In genomic region chr9:136285501-136286358, GRCh38 we compare ENCODE assay signal across 24 cellular contexts. TPM values are rescaled to one million over a fixed set of nuclear protein-coding genes. Genes with fewer than 3 reads are reported as not detected.
A peak's percentile ranks its signal among the peaks of the same experiment; 100 is the strongest.
DNase-seq lines count a peak whose midpoint lies in the region; ATAC-seq, FAIRE-seq and TF ChIP-seq lines count a peak whose summit lies in the region.
"Had no signal": no experiment of that assay in that cellular context is flagged by ENCODE, and none has a peak within 500 bp of the region (broad histone marks: within the 10 kb centered on the region; RNA-seq: fewer than 3 reads in every experiment).

No MANE protein-coding gene starts in this region.

- H3K4me3 ChIP-seq in left ventricle myocardium inferior (no peak overlapping the region), BE2C (ENCODE audit: low read depth, low read length) (no peak overlapping the region), kidney (ENCODE audit: low read length in 2 of 2) (no peak overlapping the region)
- H3K4me3 ChIP-seq: GM23248 had no signal

- H3K9ac ChIP-seq in kidney (ENCODE audit: low read length in 2 of 2), result no peak overlapping the region
- H3K9ac ChIP-seq: GM23248 had no signal

- H3K4me1 ChIP-seq in left ventricle myocardium inferior (peaks cover 8% of the 10 kb centered on the region), BE2C (peaks cover 8% of the 10 kb centered on the region), kidney (ENCODE audit: control insufficient read depth in 1 of 2, insufficient read depth in 1 of 2, low read depth in 1 of 2, low read length in 2 of 2) (peaks cover 0 to 4% of the 10 kb centered on the region in 2 donors)

- no peaks in the 10 kb centered on the region for H3K36me3 ChIP-seq in left ventricle myocardium inferior
- H3K36me3 ChIP-seq in BE2C, result no peaks in the 10 kb centered on the region
- H3K36me3 ChIP-seq in kidney (ENCODE audit: control insufficient read depth in 1 of 2, insufficient read depth in 2 of 2, low read length in 2 of 2), result no peaks in the 10 kb centered on the region

- H3K9me3 ChIP-seq in left ventricle myocardium inferior (replicated peaks), result no peaks in the 10 kb centered on the region
- no peaks in the 10 kb centered on the region for H3K9me3 ChIP-seq in BE2C
- H3K9me3 ChIP-seq in kidney (ENCODE audit: control insufficient read depth in 1 of 2, low read length in 2 of 2), result no peaks in the 10 kb centered on the region

- H3K27me3 ChIP-seq in left ventricle myocardium inferior (ENCODE audit: low read depth) (peaks cover 96% of the 10 kb centered on the region), BE2C (no peaks in the 10 kb centered on the region; the same call in 1 of the 2 replicates)

- intact Hi-C loops in Right ventricle myocardium inferior (cut with DNase I), result loop anchor here (10.0 kb wide), 1 partner anchor 681 kb away; no protein-coding TSS in a partner anchor
- intact Hi-C loops in left ventricle myocardium inferior (cut with micrococcal nuclease), result no loop called here
- intact Hi-C loops in kidney (cut with DNase I), result no loop called here

- H3K27ac ChIP-seq in left ventricle myocardium inferior (replicated peaks), result no peak overlapping the region
- H3K27ac ChIP-seq in kidney (ENCODE audit: low read depth in 2 of 2, low read length in 2 of 2), result no peak overlapping the region
- H3K27ac ChIP-seq: 22Rv1, GM23248 had no signal

- TF ChIP-seq CTCF in left ventricle myocardium inferior (IDR thresholded peaks at IDR 0.05; ENCODE audit: borderline replicate concordance) (no peak), BE2C (IDR thresholded peaks at IDR 0.05; ENCODE audit: low read depth, low read length) (no peak), kidney (IDR thresholded peaks at IDR 0.05; ENCODE audit: borderline replicate concordance, extremely low read depth, insufficient read depth) (no peak), GM13977 (IDR thresholded peaks at IDR 0.05; ENCODE audit: extremely low read depth, insufficient read depth, missing control alignments) (no peak)

- FAIRE-seq in kidney (lab: Jason Lieb, UNC), result no peak
- FAIRE-seq: A204.1, GM12892, GM19239, H1 had no signal

- in situ Hi-C loops in GM13977 (cut with MboI; ENCODE audit: low pct_unique_long_range_greater_than_20kb, low sequenced_read_pairs, unreplicated experiment), result no loop called here

- DNase-seq in Right ventricle myocardium inferior (ENCODE audit: missing footprints) (peak; percentile 64), left ventricle myocardium inferior (no peak), BE2C (peak; percentile 7), kidney (peak; percentile 55), GM13977 (ENCODE audit: low spot score) (no peak)
- DNase-seq: C1 segment of cervical spinal cord; Calu3; CD4-positive, alpha-beta memory T cell; COR-L47; DMS53; DMS79 treated with DMSO at 0.1 percent for 48 hours; GF-D8; GM23248; H7; HCEC 1CT; HFFc6 had no signal

- no peak for ATAC-seq in Right ventricle myocardium inferior
- no peak for ATAC-seq in SK-N-SH treated with all-trans-retinoic acid at 6 μM for 48 hours

TF ChIP-seq in SK-N-SH treated with all-trans-retinoic acid at 6 μM for 48 hours, 23 proteins besides CTCF, POLR2A, EP300 and RAD21:
- TF ChIP-seq CREB5 (CRISPR knock-in tag; IDR thresholded peaks at IDR 0.05; ENCODE audit: low read depth) (no peak), ZNF565 (CRISPR knock-in tag; conservative IDR thresholded peaks at IDR 0.05; ENCODE audit: low read depth) (no peak), TSHZ2 (CRISPR knock-in tag; IDR thresholded peaks at IDR 0.05) (no peak), PPARA (CRISPR knock-in tag; IDR thresholded peaks at IDR 0.05; ENCODE audit: borderline replicate concordance) (no peak), ZC3H10 (CRISPR knock-in tag; IDR thresholded peaks at IDR 0.05) (no peak), OSR1 (CRISPR knock-in tag; IDR thresholded peaks at IDR 0.05) (no peak), ZFP3 (CRISPR knock-in tag; IDR thresholded peaks at IDR 0.05) (no peak), SNAI2 (CRISPR knock-in tag; IDR thresholded peaks at IDR 0.05) (no peak)

RNA-seq across cellular contexts. Expression of gene CCDC187, which starts 18.2 kb away (rescaled TPM):
- total RNA-seq in Right ventricle myocardium inferior, result not detected
- total RNA-seq in left ventricle myocardium inferior, result not detected
- not detected for polyA plus RNA-seq in BE2C (2012; ENCODE audit: insufficient read depth, insufficient read length, low read depth)
- 2.3 TPM for total RNA-seq in kidney
- polyA plus RNA-seq in kidney (ENCODE audit: insufficient read depth, low read depth, low replicate concordance), result 0.84 TPM
- total RNA-seq: CD4-positive, alpha-beta memory T cell; Daoy; GM23248; H1; H7; HFFc6 had no signal
- polyA plus RNA-seq: AG04450; CD4-positive, alpha-beta memory T cell; GM23248 had no signal

RNA-seq across cellular contexts. Expression of gene QSOX2, which starts 40.1 kb away (rescaled TPM):
- 8.3 TPM for total RNA-seq in Right ventricle myocardium inferior
- total RNA-seq in left ventricle myocardium inferior, result 8.0 TPM
- 65.1 TPM for polyA plus RNA-seq in BE2C (2012; ENCODE audit: insufficient read depth, insufficient read length, low read depth)
- total RNA-seq in kidney, result 10.1 TPM
- 4.0 TPM for polyA plus RNA-seq in kidney (ENCODE audit: insufficient read depth, low read depth, low replicate concordance)

RNA-seq across cellular contexts. Expression of gene GPSM1, which starts 41.6 kb away (rescaled TPM):
- 48.6 TPM for total RNA-seq in Right ventricle myocardium inferior
- total RNA-seq in left ventricle myocardium inferior, result 69.0 TPM
- polyA plus RNA-seq in BE2C (2012; ENCODE audit: insufficient read depth, insufficient read length, low read depth), result 131 TPM
- 11.6 TPM for total RNA-seq in kidney
- polyA plus RNA-seq in kidney (ENCODE audit: insufficient read depth, low read depth, low replicate concordance), result 11.9 TPM

Comparison
In these comparisons a context has a peak if more than half of its experiments do, and no peak if none do; other contexts are left out.
1. DNase-seq: peak in Right ventricle myocardium inferior (single experiment), BE2C (single experiment) and kidney (single experiment); none in left ventricle myocardium inferior (single experiment) and GM13977 (single experiment).